ENCODE assay signal across 8 cellular contexts in genomic region chr1:213051127-213051880, GRCh38. TPM values are rescaled to one million over a fixed set of nuclear protein-coding genes. Genes with fewer than 3 reads are reported as not detected.
DNase-seq lines count a peak whose midpoint lies in the region; ATAC-seq and TF ChIP-seq lines count a peak whose summit lies in the region.

TSS of gene RPS6KC1 (plus strand) at chr1:213051241. CDS start at chr1:213051405, 164 bp downstream.

- H3K4me1 ChIP-seq in right lobe of liver, result peaks cover 0 to 22% (median 6%) of the 10 kb centered on the region in 4 donors

- no peaks in the 10 kb centered on the region for H3K9me3 ChIP-seq in right lobe of liver

- H3K4me3 ChIP-seq in right lobe of liver, result peak within 1 kb of the TSS; percentile 76 to 91 (median 84)

- H3K27ac ChIP-seq in C4-2B, result peak within 1 kb of the TSS; percentile 86
- H3K27ac ChIP-seq in right lobe of liver, result peak within 1 kb of the TSS; percentile 30 to 59 (median 56)

- DNase-seq in NCI-H69 (lab: John Stamatoyannopoulos, UW), result peak; percentile 95
- DNase-seq in activated CD4-positive, alpha-beta T cell treated with anti-CD3 and anti-CD28 coated beads, Interleukin-2, amount 50 U/mL, for 24 hours (ENCODE audit: low read depth in 1 of 2, low spot score in 1 of 2), result peak; percentile 70 to 76
- DNase-seq in dermis microvascular lymphatic vessel endothelial cell (ENCODE audit: low read depth in 2 of 2), result peak; percentile 26 to 82
- DNase-seq in right lobe of liver, result peak; percentile 88 to 91 (median 90)
- DNase-seq in stimulated activated CD4-positive, alpha-beta T cell treated with anti-CD3 and anti-CD28 coated beads, Interleukin-4, amount 100 ng/mL, for 24 hours, result peak; percentile 86

- intact Hi-C loops in right lobe of liver (cut with DNase I), result no loop called here

- TF ChIP-seq CTCF in C4-2B (conservative IDR thresholded peaks at IDR 0.05) (peak; percentile 9; the same call in 1 of the 2 replicates), right lobe of liver (IDR thresholded peaks at IDR 0.05) (peak in 1 of 4 donors; percentile 2)

- no peaks in the 10 kb centered on the region for H3K36me3 ChIP-seq in right lobe of liver

- ATAC-seq in GM19328 (IDR thresholded peaks at IDR 0.05; ENCODE audit: unreplicated experiment) (peak; percentile 97), HG03469 (IDR thresholded peaks at IDR 0.05; ENCODE audit: unreplicated experiment) (peak; percentile 97), right lobe of liver (peak; percentile 97 to 100 (median 99))

- WGBS in right lobe of liver (ENCODE audit: insufficient coverage, low coverage, low lambda C conversion rate, missing lambda C conversion rate), result 0% methylated on average over 6 of the region's 42 CpGs

- H3K27me3 ChIP-seq in right lobe of liver, result peaks cover 0 to 6% of the 10 kb centered on the region in 2 donors

- peak; percentile 35 for TF ChIP-seq POLR2A in right lobe of liver (IDR thresholded peaks at IDR 0.05)

RNA-seq across cellular contexts. Expression of gene RPS6KC1, which starts in this region (rescaled TPM):
- total RNA-seq in dermis microvascular lymphatic vessel endothelial cell (15.5 and 16.9 TPM in 2 replicates), right lobe of liver (1 to 10 TPM; 7.7 to 9.1 (median 8.4) TPM)

Comparison
In these comparisons a context has a peak if more than half of its experiments do, and no peak if none do; other contexts are left out.
1. Peak in every context shown above with its lines: DNase-seq, ATAC-seq, H3K4me3 ChIP-seq and H3K27ac ChIP-seq.